Comparison of ENCODE assay signal across 18 cellular contexts in genomic region chr1:235901461-235901860, GRCh38. TPM values are rescaled to one million over a fixed set of nuclear protein-coding genes. Genes with fewer than 3 reads are reported as not detected.
A peak's percentile ranks its signal among the peaks of the same experiment; 100 is the strongest.
DNase-seq lines count a peak whose midpoint lies in the region; TF ChIP-seq lines count a peak whose summit lies in the region.
"Had no signal": no experiment of that assay in that cellular context is flagged by ENCODE, and none has a peak within 500 bp of the region (broad histone marks: within the 10 kb centered on the region; RNA-seq: fewer than 3 reads in every experiment).

No MANE protein-coding gene starts in this region.

- H3K9me3 ChIP-seq in osteoblast (ENCODE audit: low read depth, low read length) = no peaks in the 10 kb centered on the region
- H3K9me3 ChIP-seq: upper lobe of left lung had no signal

- H2AFZ ChIP-seq in osteoblast (ENCODE audit: low read length) = no peak overlapping the region

- H3K36me3 Mint-ChIP-seq in CD14-positive monocyte (peaks cover 0 to 5% of the 10 kb centered on the region in 2 donors), chondrocyte (ENCODE audit: low read depth) (no peaks in the 10 kb centered on the region)
- H3K36me3 Mint-ChIP-seq: CD4-positive, CD25-positive, alpha-beta regulatory T cell; mesothelial cell of epicardium had no signal

- intact Hi-C loops in CD14-positive monocyte (cut with micrococcal nuclease) = loop anchor here in 1 of 2 donors (5.0 kb wide), 1 partner anchor 36 kb away; no protein-coding TSS in a partner anchor

- no peaks in the 10 kb centered on the region for H3K36me3 ChIP-seq in osteoblast (ENCODE audit: insufficient read depth, low read length)
- H3K36me3 ChIP-seq: upper lobe of left lung had no signal

- no peaks in the 10 kb centered on the region for H4K20me1 ChIP-seq in osteoblast (ENCODE audit: insufficient read depth, low read length)

- H3K27ac Mint-ChIP-seq in CD14-positive monocyte = peak overlapping the region; percentile 80 to 96 (median 89)
- H3K27ac Mint-ChIP-seq in chondrocyte (ENCODE audit: unreplicated experiment) = peak overlapping the region; percentile 81
- H3K27ac Mint-ChIP-seq: activated CD4-positive, alpha-beta T cell treated with anti-CD3 and anti-CD28 coated beads, Interleukin-2, amount 10 ng/mL, durations not matched to agents 7 days and 5 days; CD4-positive, CD25-positive, alpha-beta regulatory T cell; mesothelial cell of epicardium had no signal

- H3K4me3 ChIP-seq in osteoblast (ENCODE audit: insufficient read depth, low read length) = no peak overlapping the region
- H3K4me3 ChIP-seq: dorsolateral prefrontal cortex, upper lobe of left lung had no signal

- in situ Hi-C loops in KBM-7 (cut with MboI; ENCODE audit: low pct_unique_long_range_greater_than_20kb, low sequenced_read_pairs) = no loop called here
- in situ Hi-C loops in GM13976 (cut with MboI; ENCODE audit: low sequenced_read_pairs, unreplicated experiment) = no loop called here

- peak overlapping the region; percentile 25 for H3K27ac ChIP-seq in osteoblast (ENCODE audit: low read depth, low read length)
- H3K27ac ChIP-seq: dorsolateral prefrontal cortex had no signal

- H3K4me3 Mint-ChIP-seq in CD14-positive monocyte (no peak overlapping the region), chondrocyte (ENCODE audit: unreplicated experiment) (no peak overlapping the region)
- H3K4me3 Mint-ChIP-seq: activated CD4-positive, alpha-beta T cell treated with anti-CD3 and anti-CD28 coated beads, Interleukin-2, amount 10 ng/mL, durations not matched to agents 7 days and 5 days; activated T-cell treated with anti-CD3 and anti-CD28 coated beads, Interleukin-2, amount 50 U/mL, for 4 hours; CD4-positive, CD25-positive, alpha-beta regulatory T cell; mesothelial cell of epicardium had no signal

- no peak for DNase-seq in CD14-positive monocyte (ENCODE audit: low spot score)
- peak; percentile 59 for DNase-seq in KBM-7
- DNase-seq in chondrocyte (ENCODE audit: low spot score) = no peak
- no peak for DNase-seq in osteoblast (ENCODE audit: insufficient read length, low spot score, missing footprints)
- no peak for DNase-seq in amniotic stem cell (lab: John Stamatoyannopoulos, UW)
- DNase-seq in GM13976 (ENCODE audit: low spot score) = no peak
- DNase-seq in HUDEP-2 (lab: John Stamatoyannopoulos, UW; ENCODE audit: unreplicated experiment in 76 of 76) = no peak
- no peak for DNase-seq in DMS 273 (lab: John Stamatoyannopoulos, UW; ENCODE audit: unreplicated experiment)
- DNase-seq: activated CD4-positive, alpha-beta T cell treated with anti-CD3 and anti-CD28 coated beads, Interleukin-2, amount 10 ng/mL, durations not matched to agents 7 days and 5 days; activated T-cell treated with anti-CD3 and anti-CD28 coated beads, Interleukin-2, amount 50 U/mL, for 4 hours; CD4-positive, CD25-positive, alpha-beta regulatory T cell; dorsolateral prefrontal cortex; foreskin melanocyte; NCI-H1092 treated with DMSO at 0.1 percent for 48 hours; NCI-H446 treated with DMSO at 0.1 percent for 48 hours; OCI-M1; upper lobe of left lung had no signal

- H3K4me2 ChIP-seq in osteoblast (ENCODE audit: insufficient read depth, low read length) = peak overlapping the region; percentile 6

- H3K4me1 Mint-ChIP-seq in CD14-positive monocyte = peaks cover 49% of the 10 kb centered on the region
- peaks cover 37% of the 10 kb centered on the region for H3K4me1 Mint-ChIP-seq in chondrocyte (ENCODE audit: low read depth)

- H3K27me3 ChIP-seq in osteoblast (ENCODE audit: insufficient read depth, low read length) = no peaks in the 10 kb centered on the region
- H3K27me3 ChIP-seq: dorsolateral prefrontal cortex, upper lobe of left lung had no signal

- H3K4me1 ChIP-seq in osteoblast (ENCODE audit: insufficient read depth, low read length) = peaks cover 30% of the 10 kb centered on the region

- peaks cover 0 to 2% (median 0%) of the 10 kb centered on the region in 3 donors for H3K27me3 Mint-ChIP-seq in CD14-positive monocyte (ENCODE audit: low read depth in 3 of 3)
- no peaks in the 10 kb centered on the region for H3K27me3 Mint-ChIP-seq in chondrocyte (ENCODE audit: low read depth)

- TF ChIP-seq CTCF in CD14-positive monocyte (IDR thresholded peaks at IDR 0.05) = no peak
- TF ChIP-seq CTCF in chondrocyte (IDR thresholded peaks at IDR 0.05) = no peak
- no peak for TF ChIP-seq CTCF in osteoblast (IDR thresholded peaks at IDR 0.05; ENCODE audit: extremely low read depth, low read depth, low read length)
- TF ChIP-seq CTCF in GM13976 (IDR thresholded peaks at IDR 0.05; ENCODE audit: borderline replicate concordance, control extremely low read depth, extremely low read depth, insufficient read depth, missing control alignments) = no peak

- H3K79me2 ChIP-seq in osteoblast (ENCODE audit: insufficient read depth, low read length) = no peaks in the 10 kb centered on the region

- H3K9me3 Mint-ChIP-seq in CD14-positive monocyte (peaks cover 0 to 3% (median 0%) of the 10 kb centered on the region in 7 donors), chondrocyte (ENCODE audit: low read depth) (no peaks in the 10 kb centered on the region)
- H3K9me3 Mint-ChIP-seq: activated T-cell treated with anti-CD3 and anti-CD28 coated beads, Interleukin-2, amount 50 U/mL, for 4 hours; mesothelial cell of epicardium had no signal

RNA-seq across cellular contexts. Expression of gene LYST, which starts 34.8 kb away (rescaled TPM):
- polyA plus RNA-seq in CD14-positive monocyte = 10 to 100 TPM; 46.3 to 67.9 TPM
- total RNA-seq in chondrocyte (14.9 to 16.4 TPM (median 16.0 TPM) in 3 replicates), osteoblast (63.0 and 86.0 TPM in 2 replicates)
